In genomic region chr11:67199751-67200150, GRCh38 we compare ENCODE assay signal across 22 cellular contexts.
"Had no signal": no experiment of that assay in that cellular context is flagged by ENCODE, and none has a peak within 500 bp of the region (broad histone marks: within the 10 kb centered on the region; RNA-seq: fewer than 3 reads in every experiment).

No MANE protein-coding gene starts in this region.

- H3K27ac ChIP-seq: SJSA1 had no signal

- ATAC-seq: HepG2 had no signal

- DNase-seq: IMR-90, Karpas-422, KG1, MG63, NCI-H1092, NCI-H1105 treated with DMSO at 0.1 percent for 48 hours, NCI-H1417 treated with DMSO at 0.1 percent for 48 hours, NCI-H146, NCI-H1694 treated with DMSO at 0.1 percent for 48 hours, NCI-H1930, NCI-H2081, NCI-H2107, NCI-H2227 treated with DMSO at 0.1 percent for 48 hours, NCI-H524, NCI-H69, NCI-H774, Right ventricle myocardium superior, RPMI8226, SIG-M5 had no signal

- H3K27me3 ChIP-seq: MG63, SJSA1 had no signal

- H3K4me3 ChIP-seq: MG63, SJSA1, SK-N-MC had no signal

- H3K9me3 ChIP-seq: MG63, SJSA1 had no signal
